Comparison of ENCODE assay signal across 11 cellular contexts in genomic region chr1:149846042-149846441, GRCh38. TPM values are rescaled to one million over a fixed set of nuclear protein-coding genes. Genes with fewer than 3 reads are reported as not detected.
A peak's percentile ranks its signal among the peaks of the same experiment; 100 is the strongest.
DNase-seq lines count a peak whose midpoint lies in the region; ATAC-seq, FAIRE-seq and TF ChIP-seq lines count a peak whose summit lies in the region.
"Had no signal": no experiment of that assay in that cellular context is flagged by ENCODE, and none has a peak within 500 bp of the region (broad histone marks: within the 10 kb centered on the region; RNA-seq: fewer than 3 reads in every experiment).

No MANE protein-coding gene starts in this region.

- peaks cover 46% of the 10 kb centered on the region for H3K4me1 Mint-ChIP-seq in activated CD8-positive, alpha-beta T cell treated with anti-CD3 and anti-CD28 coated beads for 36 hours (ENCODE audit: low read depth)
- H3K4me1 Mint-ChIP-seq in memory B cell, result peaks cover 53% of the 10 kb centered on the region

- H3K27ac Mint-ChIP-seq in activated CD8-positive, alpha-beta T cell treated with anti-CD3 and anti-CD28 coated beads for 36 hours, result peak overlapping the region; percentile 86
- H3K27ac Mint-ChIP-seq in memory B cell, result peak overlapping the region; percentile 51

- peak; percentile 1 for DNase-seq in CD1c-positive myeloid dendritic cell (ENCODE audit: extremely low spot score)
- DNase-seq in HT1080 (ENCODE audit: low read depth), result peak; percentile 0
- peak; percentile 30 for DNase-seq in activated CD8-positive, alpha-beta T cell treated with anti-CD3 and anti-CD28 coated beads for 36 hours
- no peak for DNase-seq in memory B cell (ENCODE audit: low spot score in 2 of 2)
- DNase-seq in frontal cortex (ENCODE audit: low spot score in 2 of 2), result no peak
- DNase-seq: DMS79 treated with DMSO at 0.1 percent for 48 hours; Kasumi-1; NK-92 treated with Interleukin-12 subunit alpha and Interleukin-12 subunit beta, amount 100 ng/mL, for 24 hours had no signal

- no peaks in the 10 kb centered on the region for H3K9me3 Mint-ChIP-seq in activated CD8-positive, alpha-beta T cell treated with anti-CD3 and anti-CD28 coated beads for 36 hours
- H3K9me3 Mint-ChIP-seq in memory B cell, result peaks cover 2% of the 10 kb centered on the region

- no peak for FAIRE-seq in frontal cortex (lab: Jason Lieb, UNC)

- peak overlapping the region; percentile 88 for H3K4me3 Mint-ChIP-seq in activated CD8-positive, alpha-beta T cell treated with anti-CD3 and anti-CD28 coated beads for 36 hours
- H3K4me3 Mint-ChIP-seq in memory B cell, result peak overlapping the region; percentile 56

- H3K36me3 Mint-ChIP-seq in activated CD8-positive, alpha-beta T cell treated with anti-CD3 and anti-CD28 coated beads for 36 hours (ENCODE audit: low read depth), result peaks cover 45% of the 10 kb centered on the region
- H3K36me3 Mint-ChIP-seq in memory B cell, result peaks cover 24% of the 10 kb centered on the region

- no peak for ATAC-seq in activated CD8-positive, alpha-beta T cell treated with anti-CD3 and anti-CD28 coated beads for 36 hours
- ATAC-seq in memory B cell (ENCODE audit: low read depth) (no peak), GM19455 (IDR thresholded peaks at IDR 0.05; ENCODE audit: unreplicated experiment) (no peak), GM21526 (IDR thresholded peaks at IDR 0.05; ENCODE audit: low FRiP score, unreplicated experiment) (no peak), GM21717 (IDR thresholded peaks at IDR 0.05; ENCODE audit: unreplicated experiment) (no peak)

- TF ChIP-seq CTCF in activated CD8-positive, alpha-beta T cell treated with anti-CD3 and anti-CD28 coated beads for 36 hours (IDR thresholded peaks at IDR 0.05), result no peak

- POLR2A ChIA-PET in activated CD8-positive, alpha-beta T cell treated with anti-CD3 and anti-CD28 coated beads for 36 hours (lab: Charles Lee), result interaction anchor here (0.8 to 7.9 kb wide), 3 partner anchors 31 to 1215 kb away, joined by 3 to 325 read pairs (median 3); partner anchors contain the start of gene MLLT11

- CTCF ChIA-PET in activated CD8-positive, alpha-beta T cell treated with anti-CD3 and anti-CD28 coated beads for 36 hours (lab: Charles Lee), result no interaction called here

- intact Hi-C loops in activated CD8-positive, alpha-beta T cell treated with anti-CD3 and anti-CD28 coated beads for 36 hours (cut with micrococcal nuclease), result no loop called here

- H3K27me3 Mint-ChIP-seq in activated CD8-positive, alpha-beta T cell treated with anti-CD3 and anti-CD28 coated beads for 36 hours, result no peaks in the 10 kb centered on the region
- H3K27me3 Mint-ChIP-seq in memory B cell, result no peaks in the 10 kb centered on the region

RNA-seq across cellular contexts. Expression of gene BOLA1, which starts 53.3 kb away (rescaled TPM):
- total RNA-seq in HT1080 (2014; rRNA removed; shearing (Covaris generic)), result 15.1 and 19.2 TPM in 2 replicates
- 21.2 and 24.7 TPM in 2 replicates for polyA plus RNA-seq in HT1080 (2015; cell fraction: cytosol; rRNA removed)
- polyA plus RNA-seq in HT1080 (2015; cell fraction: nucleus; rRNA removed), result 14.8 and 21.1 TPM in 2 replicates
- 10 to 100 TPM; 25.1 to 28.8 TPM for total RNA-seq in activated CD8-positive, alpha-beta T cell treated with anti-CD3 and anti-CD28 coated beads for 36 hours
- 10.2 TPM for total RNA-seq in frontal cortex

Comparison
In these comparisons a context has a peak if more than half of its experiments do, and no peak if none do; other contexts are left out.
1. DNase-seq: peak in CD1c-positive myeloid dendritic cell (single experiment), HT1080 (single experiment) and activated CD8-positive, alpha-beta T cell treated with anti-CD3 and anti-CD28 coated beads for 36 hours (single experiment); none in memory B cell (0 of 2) and frontal cortex (0 of 2).